In the genomic region with DNA sequence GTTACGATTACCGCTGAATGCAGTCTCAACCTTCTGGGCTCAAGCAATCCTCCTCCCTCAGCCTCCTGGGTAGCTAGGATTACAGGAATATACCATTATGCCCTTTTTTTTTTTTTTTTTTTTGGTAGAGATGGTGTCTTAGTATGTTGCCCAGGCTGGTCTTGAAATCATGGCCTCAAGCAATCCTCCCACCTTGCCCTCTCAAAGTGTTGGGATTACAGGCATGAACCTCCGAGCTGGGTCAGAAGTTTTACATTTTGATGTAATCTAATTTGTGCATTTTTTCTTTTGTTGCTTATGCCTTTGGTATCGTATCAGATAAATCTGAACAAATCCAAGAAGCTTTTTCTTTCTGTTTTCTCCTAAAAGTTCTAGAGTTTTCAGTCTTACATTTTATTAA, we compare ENCODE assay signal across 34 cellular contexts.
"Had no signal": no experiment of that assay in that cellular context is flagged by ENCODE, and none has a peak within 500 bp of the region (broad histone marks: within the 10 kb centered on the region; RNA-seq: fewer than 3 reads in every experiment).

No MANE protein-coding gene starts in this region.

- H3K4me2 ChIP-seq: KMS-11 had no signal

- H3K27me3 ChIP-seq: MG63 had no signal

- H3K36me3 ChIP-seq: MG63 had no signal

- H3K9ac ChIP-seq: KMS-11 had no signal

- H3K9me3 ChIP-seq: MG63 had no signal

- H3K27ac ChIP-seq: KMS-11 had no signal

- H3K4me3 ChIP-seq: MG63 had no signal

- DNase-seq: Karpas-422, Kasumi-1, MG63, MM.1S, MV-4-11, NCI-H1048, NCI-H1092, NCI-H1092 treated with DMSO at 0.1 percent for 48 hours, NCI-H1105, NCI-H1105 treated with DMSO at 0.1 percent for 48 hours, NCI-H1417, NCI-H1417 treated with DMSO at 0.1 percent for 48 hours, NCI-H1436, NCI-H1436 treated with DMSO at 0.1 percent for 48 hours, NCI-H146, NCI-H1694, NCI-H1694 treated with DMSO at 0.1 percent for 48 hours, NCI-H187, NCI-H187 treated with DMSO at 0.1 percent for 48 hours, NCI-H1930, NCI-H2029, NCI-H2029 treated with DMSO at 0.1 percent for 48 hours, NCI-H2081, NCI-H2081 treated with DMSO at 0.1 percent for 48 hours, NCI-H2107, NCI-H2171, NCI-H2171 treated with DMSO at 0.1 percent for 48 hours, NCI-H2227 treated with DMSO at 0.1 percent for 48 hours, NCI-H226, NCI-H345, NCI-H446, NCI-H446 treated with DMSO at 0.1 percent for 48 hours, NCI-H510A had no signal
